Comparison of ENCODE assay signal across 1 cellular context in genomic region chr21:33642027-33642895, GRCh38.
TF ChIP-seq lines count a peak whose summit lies in the region.

TSS of gene ITSN1 (plus strand) at chr21:33642501. CDS start at chr21:33718829, 76,328 bp downstream.

TF ChIP-seq in H1, 55 proteins besides CTCF, POLR2A, EP300 and RAD21 (continued from another document):
- TF ChIP-seq, protein P1, sequence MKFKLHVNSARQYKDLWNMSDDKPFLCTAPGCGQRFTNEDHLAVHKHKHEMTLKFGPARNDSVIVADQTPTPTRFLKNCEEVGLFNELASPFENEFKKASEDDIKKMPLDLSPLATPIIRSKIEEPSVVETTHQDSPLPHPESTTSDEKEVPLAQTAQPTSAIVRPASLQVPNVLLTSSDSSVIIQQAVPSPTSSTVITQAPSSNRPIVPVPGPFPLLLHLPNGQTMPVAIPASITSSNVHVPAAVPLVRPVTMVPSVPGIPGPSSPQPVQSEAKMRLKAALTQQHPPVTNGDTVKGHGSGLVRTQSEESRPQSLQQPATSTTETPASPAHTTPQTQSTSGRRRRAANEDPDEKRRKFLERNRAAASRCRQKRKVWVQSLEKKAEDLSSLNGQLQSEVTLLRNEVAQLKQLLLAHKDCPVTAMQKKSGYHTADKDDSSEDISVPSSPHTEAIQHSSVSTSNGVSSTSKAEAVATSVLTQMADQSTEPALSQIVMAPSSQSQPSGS (IDR thresholded peaks at IDR 0.05; ENCODE audit: low read length), result 0 out of 2 replicates have a peak, but pooled peaks have one; percentile 44
- TF ChIP-seq POU5F1 (IDR thresholded peaks at IDR 0.05; ENCODE audit: low read depth, low read length) (no peak), JUND (IDR thresholded peaks at IDR 0.05; ENCODE audit: low read length) (no peak), NANOG (IDR thresholded peaks at IDR 0.05; ENCODE audit: insufficient read depth, low read depth, low read length, poor library complexity, severe bottlenecking) (no peak), PHF8 (conservative IDR thresholded peaks at IDR 0.05; ENCODE audit: low read depth, low read length) (peak; percentile 77), SIRT6 (IDR thresholded peaks at IDR 0.05; ENCODE audit: low read length) (no peak), GABPA (IDR thresholded peaks at IDR 0.05; ENCODE audit: borderline replicate concordance, insufficient read depth, low read length) (no peak), EZH2 (IDR thresholded peaks at IDR 0.05; ENCODE audit: low read depth, low read length, severe bottlenecking) (no peak), NRF1 (IDR thresholded peaks at IDR 0.05; ENCODE audit: low read depth, low read length) (no peak), TBP (IDR thresholded peaks at IDR 0.05; ENCODE audit: low read depth, low read length) (peak; percentile 46; the same call in 1 of the 2 replicates), ATF3 (IDR thresholded peaks at IDR 0.05; ENCODE audit: insufficient read depth, low read depth, low read length) (no peak), EGR1 (IDR thresholded peaks at IDR 0.05; ENCODE audit: borderline replicate concordance, low read depth, low read length) (peak; percentile 47), TAF7 (optimal IDR thresholded peaks at IDR 0.05; ENCODE audit: borderline replicate concordance, low read depth, low read length) (no peak), SP4 (IDR thresholded peaks at IDR 0.05; ENCODE audit: low read length) (peak; percentile 76), TAF1 (IDR thresholded peaks at IDR 0.05; ENCODE audit: low read depth, low read length) (peak; percentile 80), ZNF274 (IDR thresholded peaks at IDR 0.05; ENCODE audit: borderline replicate concordance, extremely low read depth, low read length) (no peak), SUZ12 (IDR thresholded peaks at IDR 0.05; ENCODE audit: low read length) (no peak), RNF2 (IDR thresholded peaks at IDR 0.05; ENCODE audit: borderline replicate concordance, low read depth, low read length, missing control alignments, poor library complexity, severe bottlenecking) (no peak), KDM1A (IDR thresholded peaks at IDR 0.05; ENCODE audit: borderline replicate concordance, low read length) (no peak), TEAD4 (IDR thresholded peaks at IDR 0.05; ENCODE audit: low read depth, low read length) (no peak), KDM5A (IDR thresholded peaks at IDR 0.05; ENCODE audit: low read length) (0 out of 2 replicates have a peak, but pooled peaks have one; percentile 5), CREB1 (IDR thresholded peaks at IDR 0.05) (no peak), JUN (IDR thresholded peaks at IDR 0.05; ENCODE audit: low read depth, low read length) (no peak), BCL11A (IDR thresholded peaks at IDR 0.05; ENCODE audit: low read depth in 2 of 2, low read length in 2 of 2) (no peak), RBBP5 (IDR thresholded peaks at IDR 0.05; ENCODE audit: borderline replicate concordance, low read depth, low read length) (peak; percentile 97; the same call in 1 of the 2 replicates), SP2 (IDR thresholded peaks at IDR 0.05; ENCODE audit: low read length) (peak; percentile 54), RXRA (IDR thresholded peaks at IDR 0.05; ENCODE audit: insufficient read depth, low read depth, low read length) (no peak), BACH1 (IDR thresholded peaks at IDR 0.05; ENCODE audit: low read length) (0 out of 2 replicates have a peak, but pooled peaks have one; percentile 18), RFX5 (IDR thresholded peaks at IDR 0.05; ENCODE audit: borderline replicate concordance, low read depth, low read length) (no peak), YY1 (IDR thresholded peaks at IDR 0.05; ENCODE audit: low read depth, low read length) (peak; percentile 33; the same call in 1 of the 2 replicates), SRF (IDR thresholded peaks at IDR 0.05; ENCODE audit: low read depth, low read length) (no peak), CHD1 (IDR thresholded peaks at IDR 0.05; ENCODE audit: low read depth, low read length) (no peak), MAFK (IDR thresholded peaks at IDR 0.05; ENCODE audit: low read depth, low read length) (no peak), CBX8 (IDR thresholded peaks at IDR 0.05; ENCODE audit: borderline replicate concordance, low read depth, low read length) (no peak), SAP30 (IDR thresholded peaks at IDR 0.05; ENCODE audit: insufficient read depth, insufficient replicate concordance, low read length) (no peak), CBX5 (IDR thresholded peaks at IDR 0.05; ENCODE audit: low read depth, low read length) (no peak), USF2 (IDR thresholded peaks at IDR 0.05; ENCODE audit: low read length) (no peak), SIN3A (conservative IDR thresholded peaks at IDR 0.05 in 1 of 2, IDR thresholded peaks at IDR 0.05 in 1 of 2; ENCODE audit: low read depth in 1 of 2, low read length in 2 of 2) (peak; percentile 12 to 57; a peak in 3 of 4 replicates), BRCA1 (IDR thresholded peaks at IDR 0.05; ENCODE audit: low read depth, low read length) (no peak), POLR2AphosphoS5 (IDR thresholded peaks at IDR 0.05; ENCODE audit: low read depth, low read length) (peak; percentile 92; the same call in 1 of the 2 replicates), KDM4A (IDR thresholded peaks at IDR 0.05; ENCODE audit: low read depth, low read length, severe bottlenecking) (no peak), CTBP2 (IDR thresholded peaks at IDR 0.05; ENCODE audit: borderline replicate concordance, insufficient read depth, insufficient read length, low read length) (no peak), ASH2L (IDR thresholded peaks at IDR 0.05; ENCODE audit: low read length) (peak; percentile 62), HDAC6 (IDR thresholded peaks at IDR 0.05; ENCODE audit: low read depth, low read length) (no peak), SIX5 (IDR thresholded peaks at IDR 0.05; ENCODE audit: low read depth, low read length) (no peak), FOSL1 (IDR thresholded peaks at IDR 0.05; ENCODE audit: insufficient read depth, low read depth, low read length) (no peak), TCF12 (IDR thresholded peaks at IDR 0.05; ENCODE audit: low read depth, low read length) (no peak), SP1 (IDR thresholded peaks at IDR 0.05; ENCODE audit: low read depth, low read length) (peak; percentile 93), CHD2 (IDR thresholded peaks at IDR 0.05; ENCODE audit: low read length) (peak; percentile 77), HDAC2 (IDR thresholded peaks at IDR 0.05; ENCODE audit: borderline replicate concordance in 1 of 2, low read depth in 2 of 2, low read length in 2 of 2) (no peak), CHD7 (IDR thresholded peaks at IDR 0.05; ENCODE audit: insufficient replicate concordance, low read length) (no peak), CEBPB (IDR thresholded peaks at IDR 0.05; ENCODE audit: low read depth, low read length) (no peak)
- TF ChIP-seq, protein P2, sequence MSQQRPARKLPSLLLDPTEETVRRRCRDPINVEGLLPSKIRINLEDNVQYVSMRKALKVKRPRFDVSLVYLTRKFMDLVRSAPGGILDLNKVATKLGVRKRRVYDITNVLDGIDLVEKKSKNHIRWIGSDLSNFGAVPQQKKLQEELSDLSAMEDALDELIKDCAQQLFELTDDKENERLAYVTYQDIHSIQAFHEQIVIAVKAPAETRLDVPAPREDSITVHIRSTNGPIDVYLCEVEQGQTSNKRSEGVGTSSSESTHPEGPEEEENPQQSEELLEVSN (IDR thresholded peaks at IDR 0.05), result no peak
- TF ChIP-seq, protein P3, sequence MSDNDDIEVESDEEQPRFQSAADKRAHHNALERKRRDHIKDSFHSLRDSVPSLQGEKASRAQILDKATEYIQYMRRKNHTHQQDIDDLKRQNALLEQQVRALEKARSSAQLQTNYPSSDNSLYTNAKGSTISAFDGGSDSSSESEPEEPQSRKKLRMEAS (IDR thresholded peaks at IDR 0.05), result no peak; the same call in 1 of the 2 replicates
TF ChIP-seq in H1: peak in this region for 16.
